ENCODE assay signal across 8 cellular contexts in the genomic region with DNA sequence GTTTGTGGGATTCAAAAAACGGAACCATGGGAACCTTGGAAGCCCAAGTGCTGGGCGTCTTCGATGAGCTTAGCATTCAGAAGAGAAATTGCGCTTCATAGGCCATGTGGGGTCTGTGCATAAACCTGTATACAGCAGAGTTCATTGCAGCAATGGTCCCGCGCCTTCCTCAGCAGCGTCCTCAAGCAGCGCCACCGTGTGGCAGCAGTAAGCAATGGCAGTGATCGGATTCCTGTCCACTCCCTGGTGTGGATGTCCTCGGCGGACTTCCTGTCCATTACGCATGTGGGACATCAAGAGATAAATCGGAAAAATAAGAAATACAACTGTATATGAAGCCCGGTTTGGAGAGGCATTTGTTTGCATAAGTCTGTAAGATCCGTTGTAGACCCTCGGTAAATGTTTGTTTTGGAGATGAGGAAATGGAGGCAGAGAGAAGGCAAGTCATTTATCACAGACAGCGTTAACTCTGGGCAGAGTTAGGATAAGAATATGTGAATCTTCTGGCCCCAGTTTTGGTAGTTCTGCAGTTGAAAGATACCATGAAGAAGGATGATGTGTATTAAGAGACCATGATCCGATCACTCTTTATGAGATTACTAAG. TPM values are rescaled to one million over a fixed set of nuclear protein-coding genes. Genes with fewer than 3 reads are reported as not detected.
DNase-seq lines count a peak whose midpoint lies in the region; ATAC-seq and TF ChIP-seq lines count a peak whose summit lies in the region.

No MANE protein-coding gene starts in this region.

- no peaks in the 10 kb centered on the region for H3K27me3 Mint-ChIP-seq in brain
- H3K27me3 Mint-ChIP-seq in natural killer cell treated with Interleukin-12 subunit alpha and Interleukin-12 subunit beta and Interleukin-15 and Interleukin-18, amount 100 ng/mL, for 72 hours, result no peaks in the 10 kb centered on the region

- TF ChIP-seq CTCF in A673 (conservative IDR thresholded peaks at IDR 0.05; ENCODE audit: low read depth, low read length) (peak; percentile 93), brain (conservative IDR thresholded peaks at IDR 0.05) (peak; percentile 34 to 77)

- peaks cover 0 to 52% (median 0%) of the 10 kb centered on the region in 5 experiments for H3K9me3 Mint-ChIP-seq in brain
- peaks cover 6% of the 10 kb centered on the region for H3K9me3 Mint-ChIP-seq in natural killer cell treated with Interleukin-12 subunit alpha and Interleukin-12 subunit beta and Interleukin-15 and Interleukin-18, amount 100 ng/mL, for 72 hours

- H3K4me1 ChIP-seq in A673 (ENCODE audit: insufficient read depth, low read length, poor library complexity, severe bottlenecking), result peaks cover 5% of the 10 kb centered on the region

- H3K36me3 Mint-ChIP-seq in brain, result no peaks in the 10 kb centered on the region
- no peaks in the 10 kb centered on the region for H3K36me3 Mint-ChIP-seq in natural killer cell treated with Interleukin-12 subunit alpha and Interleukin-12 subunit beta and Interleukin-15 and Interleukin-18, amount 100 ng/mL, for 72 hours

- no peaks in the 10 kb centered on the region for H3K9me3 ChIP-seq in A673 (ENCODE audit: low read depth, low read length, poor library complexity, severe bottlenecking)

- DNase-seq in A673 (ENCODE audit: low spot score), result peak; percentile 77
- peak; percentile 5 for DNase-seq in stimulated activated naive CD8-positive, alpha-beta T cell treated with anti-CD3 and anti-CD28 coated beads, Interleukin-15, Interleukin-2, amounts not matched to agents 100 U/mL and 50 U/mL, for 24 hours
- DNase-seq in natural killer cell treated with Interleukin-12 subunit alpha and Interleukin-12 subunit beta and Interleukin-15 and Interleukin-18, amount 100 ng/mL, for 72 hours (ENCODE audit: low spot score), result no peak
- no peak for DNase-seq in retina

- H3K4me1 Mint-ChIP-seq in brain, result peaks cover 15% of the 10 kb centered on the region
- H3K4me1 Mint-ChIP-seq in natural killer cell treated with Interleukin-12 subunit alpha and Interleukin-12 subunit beta and Interleukin-15 and Interleukin-18, amount 100 ng/mL, for 72 hours (ENCODE audit: low read depth in 2 of 2), result no peaks in the 10 kb centered on the region

- H3K27me3 ChIP-seq in A673 (replicated peaks; ENCODE audit: insufficient read depth, low read depth, low read length, poor library complexity), result no peaks in the 10 kb centered on the region

- H3K4me3 Mint-ChIP-seq in brain, result no peak overlapping the region
- no peak overlapping the region for H3K4me3 Mint-ChIP-seq in natural killer cell treated with Interleukin-12 subunit alpha and Interleukin-12 subunit beta and Interleukin-15 and Interleukin-18, amount 100 ng/mL, for 72 hours

- no TSS peak for BruUV-seq in A673 (replicated peaks; lab: Mats Ljungman, UMichigan)

- CTCF ChIA-PET in A673 (lab: Charles Lee), result interaction anchor here (0.6 to 1.0 kb wide), 3 partner anchors 167 to 961 kb away, joined by 3 to 6 read pairs (median 5); no protein-coding TSS in a partner anchor

- intact Hi-C loops in A673 (cut with micrococcal nuclease; ENCODE audit: unreplicated experiment), result loop anchor here (5.0 to 10.0 kb wide), 4 partner anchors 858 to 1522 kb away; no protein-coding TSS in a partner anchor

- H3K27ac Mint-ChIP-seq in brain, result no peak overlapping the region
- H3K27ac Mint-ChIP-seq in natural killer cell treated with Interleukin-12 subunit alpha and Interleukin-12 subunit beta and Interleukin-15 and Interleukin-18, amount 100 ng/mL, for 72 hours, result no peak overlapping the region

- no peaks in the 10 kb centered on the region for H3K36me3 ChIP-seq in A673 (ENCODE audit: insufficient read depth, low read length, poor library complexity, severe bottlenecking)

- no peak for TF ChIP-seq EP300 in Ishikawa (IDR thresholded peaks at IDR 0.05; ENCODE audit: borderline replicate concordance)

- ATAC-seq in GM18868 (IDR thresholded peaks at IDR 0.05; ENCODE audit: unreplicated experiment), result peak; percentile 92
- no peak for ATAC-seq in stimulated activated naive CD8-positive, alpha-beta T cell treated with anti-CD3 and anti-CD28 coated beads, Interleukin-15, Interleukin-2, amounts not matched to agents 100 U/mL and 50 U/mL, for 24 hours
- ATAC-seq in natural killer cell treated with Interleukin-12 subunit alpha and Interleukin-12 subunit beta and Interleukin-15 and Interleukin-18, amount 100 ng/mL, for 72 hours, result no peak
- ATAC-seq in HG02970 (IDR thresholded peaks at IDR 0.05; ENCODE audit: low FRiP score, unreplicated experiment), result no peak

- no peak overlapping the region for H3K27ac ChIP-seq in A673 (ENCODE audit: low read depth, low read length, poor library complexity, severe bottlenecking)

- peak; percentile 12; the same call in 1 of the 2 replicates for TF ChIP-seq RAD21 in Ishikawa (IDR thresholded peaks at IDR 0.05; ENCODE audit: low read depth)

- POLR2A ChIA-PET in A673 (lab: Charles Lee; ENCODE audit: low non-redundant PET), result interaction anchor here (0.5 kb wide), 1 partner anchor 711 kb away, joined by 4 read pairs; no protein-coding TSS in a partner anchor

- H3K4me3 ChIP-seq in A673 (ENCODE audit: low read depth, low read length, poor library complexity, severe bottlenecking), result peak overlapping the region; percentile 34

TF ChIP-seq in Ishikawa, 13 proteins besides CTCF, POLR2A, EP300 and RAD21:
- no peak for TF ChIP-seq YY1 (IDR thresholded peaks at IDR 0.05; ENCODE audit: low read depth)
- no peak for TF ChIP-seq EGR1 (IDR thresholded peaks at IDR 0.05)
- no peak for TF ChIP-seq FOXM1 (IDR thresholded peaks at IDR 0.05; ENCODE audit: borderline replicate concordance, low read depth)
- TF ChIP-seq, protein P1, sequence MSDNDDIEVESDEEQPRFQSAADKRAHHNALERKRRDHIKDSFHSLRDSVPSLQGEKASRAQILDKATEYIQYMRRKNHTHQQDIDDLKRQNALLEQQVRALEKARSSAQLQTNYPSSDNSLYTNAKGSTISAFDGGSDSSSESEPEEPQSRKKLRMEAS (IDR thresholded peaks at IDR 0.05), result no peak
- TF ChIP-seq TCF12 (IDR thresholded peaks at IDR 0.05; ENCODE audit: low read depth), result no peak
- TF ChIP-seq ZBTB7A (IDR thresholded peaks at IDR 0.05; ENCODE audit: low read depth), result no peak
- TF ChIP-seq, protein P2, sequence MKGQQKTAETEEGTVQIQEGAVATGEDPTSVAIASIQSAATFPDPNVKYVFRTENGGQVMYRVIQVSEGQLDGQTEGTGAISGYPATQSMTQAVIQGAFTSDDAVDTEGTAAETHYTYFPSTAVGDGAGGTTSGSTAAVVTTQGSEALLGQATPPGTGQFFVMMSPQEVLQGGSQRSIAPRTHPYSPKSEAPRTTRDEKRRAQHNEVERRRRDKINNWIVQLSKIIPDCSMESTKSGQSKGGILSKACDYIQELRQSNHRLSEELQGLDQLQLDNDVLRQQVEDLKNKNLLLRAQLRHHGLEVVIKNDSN (IDR thresholded peaks at IDR 0.05), result no peak
- no peak for TF ChIP-seq TEAD4 (IDR thresholded peaks at IDR 0.05)
- TF ChIP-seq TAF1 (IDR thresholded peaks at IDR 0.05; ENCODE audit: low read depth), result no peak
- no peak for TF ChIP-seq CEBPB (IDR thresholded peaks at IDR 0.05)
- no peak for TF ChIP-seq NFIC (IDR thresholded peaks at IDR 0.05)
- TF ChIP-seq, protein P3, sequence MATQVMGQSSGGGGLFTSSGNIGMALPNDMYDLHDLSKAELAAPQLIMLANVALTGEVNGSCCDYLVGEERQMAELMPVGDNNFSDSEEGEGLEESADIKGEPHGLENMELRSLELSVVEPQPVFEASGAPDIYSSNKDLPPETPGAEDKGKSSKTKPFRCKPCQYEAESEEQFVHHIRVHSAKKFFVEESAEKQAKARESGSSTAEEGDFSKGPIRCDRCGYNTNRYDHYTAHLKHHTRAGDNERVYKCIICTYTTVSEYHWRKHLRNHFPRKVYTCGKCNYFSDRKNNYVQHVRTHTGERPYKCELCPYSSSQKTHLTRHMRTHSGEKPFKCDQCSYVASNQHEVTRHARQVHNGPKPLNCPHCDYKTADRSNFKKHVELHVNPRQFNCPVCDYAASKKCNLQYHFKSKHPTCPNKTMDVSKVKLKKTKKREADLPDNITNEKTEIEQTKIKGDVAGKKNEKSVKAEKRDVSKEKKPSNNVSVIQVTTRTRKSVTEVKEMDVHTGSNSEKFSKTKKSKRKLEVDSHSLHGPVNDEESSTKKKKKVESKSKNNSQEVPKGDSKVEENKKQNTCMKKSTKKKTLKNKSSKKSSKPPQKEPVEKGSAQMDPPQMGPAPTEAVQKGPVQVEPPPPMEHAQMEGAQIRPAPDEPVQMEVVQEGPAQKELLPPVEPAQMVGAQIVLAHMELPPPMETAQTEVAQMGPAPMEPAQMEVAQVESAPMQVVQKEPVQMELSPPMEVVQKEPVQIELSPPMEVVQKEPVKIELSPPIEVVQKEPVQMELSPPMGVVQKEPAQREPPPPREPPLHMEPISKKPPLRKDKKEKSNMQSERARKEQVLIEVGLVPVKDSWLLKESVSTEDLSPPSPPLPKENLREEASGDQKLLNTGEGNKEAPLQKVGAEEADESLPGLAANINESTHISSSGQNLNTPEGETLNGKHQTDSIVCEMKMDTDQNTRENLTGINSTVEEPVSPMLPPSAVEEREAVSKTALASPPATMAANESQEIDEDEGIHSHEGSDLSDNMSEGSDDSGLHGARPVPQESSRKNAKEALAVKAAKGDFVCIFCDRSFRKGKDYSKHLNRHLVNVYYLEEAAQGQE (IDR thresholded peaks at IDR 0.05; ENCODE audit: low read depth), result no peak
- no peak for TF ChIP-seq CREB1 (IDR thresholded peaks at IDR 0.05; ENCODE audit: low read depth)

RNA-seq across cellular contexts. Expression of gene CNTN4, which starts 57.7 kb away (rescaled TPM):
- 5.7 and 6.1 TPM in 2 replicates for total RNA-seq in A673 (2021)
- 8.8 TPM for polyA plus RNA-seq in brain (ENCODE audit: insufficient read depth, low read depth, low replicate concordance)
- not detected for total RNA-seq in natural killer cell treated with Interleukin-12 subunit alpha and Interleukin-12 subunit beta and Interleukin-15 and Interleukin-18, amount 100 ng/mL, for 72 hours

Comparison
In these comparisons a context has a peak if more than half of its experiments do, and no peak if none do; other contexts are left out.
1. DNase-seq: peak in A673 (single experiment) and stimulated activated naive CD8-positive, alpha-beta T cell treated with anti-CD3 and anti-CD28 coated beads, Interleukin-15, Interleukin-2, amounts not matched to agents 100 U/mL and 50 U/mL, for 24 hours (single experiment); none in natural killer cell treated with Interleukin-12 subunit alpha and Interleukin-12 subunit beta and Interleukin-15 and Interleukin-18, amount 100 ng/mL, for 72 hours (single experiment) and retina (single experiment).